11 cellular contexts compared by ENCODE assay signal in genomic region chr2:37569986-37570688, GRCh38.
DNase-seq lines count a peak whose midpoint lies in the region; ATAC-seq and TF ChIP-seq lines count a peak whose summit lies in the region.
"Had no signal": no experiment of that assay in that cellular context is flagged by ENCODE, and none has a peak within 500 bp of the region (broad histone marks: within the 10 kb centered on the region; RNA-seq: fewer than 3 reads in every experiment).

No MANE protein-coding gene starts in this region.

- peaks cover 71% of the 10 kb centered on the region for H3K4me1 ChIP-seq in skeletal muscle satellite cell (ENCODE audit: control insufficient read depth, insufficient read depth, low read length)

- no peak for TF ChIP-seq POLR2A in erythroblast (IDR thresholded peaks at IDR 0.05; ENCODE audit: low read length)

- H3K4me1 Mint-ChIP-seq in activated naive CD8-positive, alpha-beta T cell treated with anti-CD3 and anti-CD28 coated beads, Interleukin-2, amount 50 U/mL, for 24 hours: peaks cover 51% of the 10 kb centered on the region

- no peak for TF ChIP-seq CTCF in fibroblast of the aortic adventitia (IDR thresholded peaks at IDR 0.05; ENCODE audit: insufficient read depth, low read length)

- DNase-seq in LHCN-M2 (ENCODE audit: low read depth): peak; percentile 62
- peak; percentile 85 for DNase-seq in amniotic epithelial cell (ENCODE audit: low read depth)
- DNase-seq in fibroblast of the aortic adventitia (ENCODE audit: low read depth): peak; percentile 67
- no peak for DNase-seq in activated naive CD8-positive, alpha-beta T cell treated with anti-CD3 and anti-CD28 coated beads, Interleukin-2, amount 50 U/mL, for 24 hours
- DNase-seq in dedifferentiated amniotic fluid mesenchymal stem cell (ENCODE audit: extremely low spot score): no peak
- DNase-seq in erythroblast (lab: John Stamatoyannopoulos, UW): no peak
- DNase-seq: activated naive CD4-positive, alpha-beta T cell treated with anti-CD3 and anti-CD28 coated beads, Interleukin-2, amount 10 ng/mL, durations not matched to agents 7 days and 5 days; CD8-positive, alpha-beta T cell; GDM1; WERI-Rb-1 had no signal

- H3K27ac Mint-ChIP-seq in activated naive CD8-positive, alpha-beta T cell treated with anti-CD3 and anti-CD28 coated beads, Interleukin-2, amount 50 U/mL, for 24 hours: no peak overlapping the region
- H3K27ac Mint-ChIP-seq: activated naive CD4-positive, alpha-beta T cell treated with anti-CD3 and anti-CD28 coated beads, Interleukin-2, amount 10 ng/mL, durations not matched to agents 7 days and 5 days; CD8-positive, alpha-beta T cell had no signal

- no peak for ATAC-seq in activated naive CD8-positive, alpha-beta T cell treated with anti-CD3 and anti-CD28 coated beads, Interleukin-2, amount 50 U/mL, for 24 hours
- ATAC-seq: CD8-positive, alpha-beta T cell had no signal

- peak overlapping the region; percentile 39 for H3K4me2 ChIP-seq in skeletal muscle satellite cell (ENCODE audit: low read length)

- H3K27me3 Mint-ChIP-seq in activated naive CD8-positive, alpha-beta T cell treated with anti-CD3 and anti-CD28 coated beads, Interleukin-2, amount 50 U/mL, for 24 hours: no peaks in the 10 kb centered on the region

- no peak overlapping the region for H3K4me3 Mint-ChIP-seq in activated naive CD8-positive, alpha-beta T cell treated with anti-CD3 and anti-CD28 coated beads, Interleukin-2, amount 50 U/mL, for 24 hours
- H3K4me3 Mint-ChIP-seq: activated naive CD4-positive, alpha-beta T cell treated with anti-CD3 and anti-CD28 coated beads, Interleukin-2, amount 10 ng/mL, durations not matched to agents 7 days and 5 days; CD8-positive, alpha-beta T cell had no signal

- no peaks in the 10 kb centered on the region for H3K27me3 ChIP-seq in skeletal muscle satellite cell (ENCODE audit: control insufficient read depth, insufficient read depth, low read length)

- peaks cover 4% of the 10 kb centered on the region for H3K9me3 Mint-ChIP-seq in activated naive CD8-positive, alpha-beta T cell treated with anti-CD3 and anti-CD28 coated beads, Interleukin-2, amount 50 U/mL, for 24 hours
- H3K9me3 Mint-ChIP-seq: activated naive CD4-positive, alpha-beta T cell treated with anti-CD3 and anti-CD28 coated beads, Interleukin-2, amount 10 ng/mL, durations not matched to agents 7 days and 5 days; CD8-positive, alpha-beta T cell had no signal

- no peak overlapping the region for H3K4me3 ChIP-seq in fibroblast of the aortic adventitia (ENCODE audit: low read depth, low read length)
- peak overlapping the region; percentile 33 for H3K4me3 ChIP-seq in skeletal muscle satellite cell (ENCODE audit: low read length)

- no peaks in the 10 kb centered on the region for H3K36me3 ChIP-seq in skeletal muscle satellite cell (ENCODE audit: insufficient read depth, low read length)
- H3K36me3 ChIP-seq: WERI-Rb-1 had no signal

- no peaks in the 10 kb centered on the region for H3K9me3 ChIP-seq in skeletal muscle satellite cell (replicated peaks; ENCODE audit: low read length)

- peak overlapping the region; percentile 72 for H3K9ac ChIP-seq in skeletal muscle satellite cell (ENCODE audit: low read depth, low read length)

- peaks cover 5% of the 10 kb centered on the region for H3K36me3 Mint-ChIP-seq in activated naive CD8-positive, alpha-beta T cell treated with anti-CD3 and anti-CD28 coated beads, Interleukin-2, amount 50 U/mL, for 24 hours (ENCODE audit: low read depth)
- H3K36me3 Mint-ChIP-seq: CD8-positive, alpha-beta T cell had no signal

Comparison
In these comparisons a context has a peak if more than half of its experiments do, and no peak if none do; other contexts are left out.
1. DNase-seq: peak in LHCN-M2 (single experiment), amniotic epithelial cell (single experiment) and fibroblast of the aortic adventitia (single experiment); none in activated naive CD8-positive, alpha-beta T cell treated with anti-CD3 and anti-CD28 coated beads, Interleukin-2, amount 50 U/mL, for 24 hours (single experiment), dedifferentiated amniotic fluid mesenchymal stem cell (single experiment) and erythroblast (0 of 2).